ENCODE assay signal across 23 cellular contexts in genomic region chr3:178087376-178087775, GRCh38.
DNase-seq lines count a peak whose midpoint lies in the region; ATAC-seq, FAIRE-seq and TF ChIP-seq lines count a peak whose summit lies in the region.
"Had no signal": no experiment of that assay in that cellular context is flagged by ENCODE, and none has a peak within 500 bp of the region (broad histone marks: within the 10 kb centered on the region; RNA-seq: fewer than 3 reads in every experiment).

No MANE protein-coding gene starts in this region.

- no peak overlapping the region for H3K18ac ChIP-seq in mesendoderm (ENCODE audit: low read length)

- no peaks in the 10 kb centered on the region for H3K79me2 ChIP-seq in mesendoderm (ENCODE audit: control insufficient read depth, insufficient read depth, low read length)

- no peak overlapping the region for H3K4me2 ChIP-seq in mesendoderm (ENCODE audit: low read length)
- H3K4me2 ChIP-seq: PC-9 had no signal

- H3K27me3 ChIP-seq in mesendoderm (ENCODE audit: insufficient read depth, low read length, poor library complexity) (no peaks in the 10 kb centered on the region), pancreas (no peaks in the 10 kb centered on the region)
- H3K27me3 ChIP-seq: MG63 had no signal

- H3K27ac ChIP-seq in 22Rv1 (peak overlapping the region; percentile 95), VCaP (peak overlapping the region; percentile 97), mesendoderm (ENCODE audit: low read depth, low read length) (no peak overlapping the region), pancreas (no peak overlapping the region)
- H3K27ac ChIP-seq: PC-9 had no signal

- H3K79me1 ChIP-seq in mesendoderm (ENCODE audit: low read length), result no peaks in the 10 kb centered on the region

- H2BK5ac ChIP-seq in mesendoderm (ENCODE audit: low read length), result no peak overlapping the region

- no peak overlapping the region for H4K8ac ChIP-seq in mesendoderm (ENCODE audit: low read depth, low read length)

- no peak for ATAC-seq in pancreas
- ATAC-seq in GM21526 (IDR thresholded peaks at IDR 0.05; ENCODE audit: low FRiP score, unreplicated experiment), result no peak
- ATAC-seq in left lobe of liver, result no peak

- DNase-seq in mesendoderm, result no peak
- DNase-seq in pancreas, result no peak
- no peak for DNase-seq in cortex of kidney (lab: John Stamatoyannopoulos, UW)
- DNase-seq in activated CD4-positive, alpha-beta T cell treated with anti-CD3 and anti-CD28 coated beads for 1 hour, result no peak
- no peak for DNase-seq in left lobe of liver (ENCODE audit: low spot score)
- DNase-seq: CD4-positive, CD25-positive, alpha-beta regulatory T cell; COR-L47; DMS79; Kasumi-1; MG63; NCI-H1417; NCI-H187 treated with DMSO at 0.1 percent for 48 hours; NCI-H2227 treated with DMSO at 0.1 percent for 48 hours; NCI-H510A; NCI-H748 treated with DMSO at 0.1 percent for 48 hours; PC-9; RPMI8226; SHP77 had no signal

- H3K4me3 ChIP-seq in mesendoderm (ENCODE audit: low read length) (no peak overlapping the region), pancreas (no peak overlapping the region)
- H3K4me3 ChIP-seq: MG63, PC-9 had no signal

- no peak overlapping the region for H4K5ac ChIP-seq in mesendoderm (ENCODE audit: low read length)

- no peak overlapping the region for H3K9ac ChIP-seq in mesendoderm (ENCODE audit: low read length)

- peak overlapping the region; percentile 96 for H2BK15ac ChIP-seq in mesendoderm (replicated peaks; ENCODE audit: low read depth)

- H3K4me1 ChIP-seq in mesendoderm (ENCODE audit: control insufficient read depth, low read depth, low read length), result peaks cover 7% of the 10 kb centered on the region
- H3K4me1 ChIP-seq in pancreas, result peaks cover 13 to 16% (median 15%) of the 10 kb centered on the region in 3 donors

- TF ChIP-seq CTCF in 22Rv1 (IDR thresholded peaks at IDR 0.05) (no peak), VCaP (conservative IDR thresholded peaks at IDR 0.05) (no peak), pancreas (IDR thresholded peaks at IDR 0.05) (no peak)

- no peak overlapping the region for H3K4ac ChIP-seq in mesendoderm (ENCODE audit: low read depth, low read length)

- intact Hi-C loops in pancreas (cut with DNase I), result no loop called here

- no peaks in the 10 kb centered on the region for H3K9me3 ChIP-seq in pancreas
- H3K9me3 ChIP-seq: MG63 had no signal

- no peak overlapping the region for H3K56ac ChIP-seq in mesendoderm (ENCODE audit: low read length)

- H3K36me3 ChIP-seq in mesendoderm (ENCODE audit: control insufficient read depth, insufficient read depth, low read length), result no peaks in the 10 kb centered on the region
- H3K36me3 ChIP-seq in pancreas, result no peaks in the 10 kb centered on the region
- H3K36me3 ChIP-seq: MG63 had no signal

- no peak overlapping the region for H2BK120ac ChIP-seq in mesendoderm (ENCODE audit: low read depth, low read length)

- FAIRE-seq in pancreas (lab: Jason Lieb, UNC), result peak; percentile 56
- FAIRE-seq: A204.1, H54 had no signal

- no peak overlapping the region for H3K23ac ChIP-seq in mesendoderm (ENCODE audit: low read length)

- no peak overlapping the region for H2AK5ac ChIP-seq in mesendoderm (ENCODE audit: low read length)

Comparison
In these comparisons a context has a peak if more than half of its experiments do, and no peak if none do; other contexts are left out.
1. H3K27ac ChIP-seq: peak in 22Rv1 (single experiment) and VCaP (single experiment); none in mesendoderm (single experiment) and pancreas (0 of 4).